In the genomic region with DNA sequence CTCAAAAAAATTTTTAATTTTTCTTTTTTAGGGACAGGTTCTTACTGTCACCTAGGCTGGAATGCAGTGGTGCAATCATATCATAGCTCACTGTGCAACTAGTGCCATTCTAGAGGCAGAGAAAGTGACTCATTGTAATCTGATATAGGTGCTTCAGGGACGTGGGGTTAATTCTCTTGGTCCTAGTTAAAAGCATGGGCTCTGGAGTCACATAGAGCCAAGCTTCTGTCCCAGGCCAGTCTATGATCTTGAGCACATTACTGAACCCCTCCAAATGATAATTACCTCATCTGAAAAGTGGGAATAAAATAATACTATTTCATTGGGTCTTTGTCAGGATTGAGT, we compare ENCODE assay signal across 10 cellular contexts. TPM values are rescaled to one million over a fixed set of nuclear protein-coding genes. Genes with fewer than 3 reads are reported as not detected.
DNase-seq lines count a peak whose midpoint lies in the region; ATAC-seq, FAIRE-seq and TF ChIP-seq lines count a peak whose summit lies in the region.
"Had no signal": no experiment of that assay in that cellular context is flagged by ENCODE, and none has a peak within 500 bp of the region (broad histone marks: within the 10 kb centered on the region; RNA-seq: fewer than 3 reads in every experiment).

No MANE protein-coding gene starts in this region.

- ATAC-seq in GM21447 (IDR thresholded peaks at IDR 0.05; ENCODE audit: unreplicated experiment): no peak

- H2AFZ ChIP-seq in SK-N-SH (ENCODE audit: low read depth) (no peak overlapping the region), keratinocyte (ENCODE audit: control insufficient read depth, low read length) (no peak overlapping the region)

- peaks cover 11% of the 10 kb centered on the region for H3F3A ChIP-seq in SK-N-SH (replicated peaks; ENCODE audit: insufficient read depth)

- WGBS in SK-N-SH (ENCODE audit: low lambda C conversion rate): 0% methylated on average over 1 of the region's 1 CpG

- peak overlapping the region; percentile 71; the same call in 1 of the 2 replicates for H3K4me2 ChIP-seq in SK-N-SH
- peak overlapping the region; percentile 81 for H3K4me2 ChIP-seq in keratinocyte (ENCODE audit: control insufficient read depth, extremely low read depth, insufficient read depth, low read depth, low read length)

- H3K9me3 ChIP-seq in SK-N-SH (no peaks in the 10 kb centered on the region), keratinocyte (ENCODE audit: control insufficient read depth, low read depth, low read length) (no peaks in the 10 kb centered on the region)
- H3K9me3 ChIP-seq: HAP-1 had no signal

- peaks cover 37% of the 10 kb centered on the region for H3K79me2 ChIP-seq in SK-N-SH (ENCODE audit: insufficient read depth)
- H3K79me2 ChIP-seq in keratinocyte (ENCODE audit: control insufficient read depth, insufficient read depth, low read length): peaks cover 39% of the 10 kb centered on the region

- no peak for TF ChIP-seq EP300 in SK-N-SH (IDR thresholded peaks at IDR 0.05; ENCODE audit: borderline replicate concordance in 1 of 2, low read depth in 1 of 2, low read length in 1 of 2)

- CTCF ChIA-PET in SK-N-SH (lab: Yijun Ruan, JAX): interaction anchor here (1.4 kb wide), 1 partner anchor 41 kb away, joined by 5 read pairs; no protein-coding TSS in a partner anchor

- dilution Hi-C loops in keratinocyte (cut with MboI; ENCODE audit: extremely low pct_ligation_motif_present, low sequenced_read_pairs): no loop called here

- TF ChIP-seq CTCF in AG10803 (conservative IDR thresholded peaks at IDR 0.05; ENCODE audit: low read length): no peak
- TF ChIP-seq CTCF in SK-N-SH (IDR thresholded peaks at IDR 0.05): no peak
- no peak for TF ChIP-seq CTCF in keratinocyte (optimal IDR thresholded peaks at IDR 0.05 in 1 of 3, IDR thresholded peaks at IDR 0.05 in 1 of 3, conservative IDR thresholded peaks at IDR 0.05 in 1 of 3; ENCODE audit: extremely low read depth in 1 of 3, insufficient read depth in 2 of 3, low read length in 3 of 3)
- TF ChIP-seq CTCF in GM13976 (IDR thresholded peaks at IDR 0.05; ENCODE audit: borderline replicate concordance, control extremely low read depth, extremely low read depth, insufficient read depth, missing control alignments): no peak

- no peaks in the 10 kb centered on the region for H3K9me2 ChIP-seq in SK-N-SH

- H3K9ac ChIP-seq in SK-N-SH: no peak overlapping the region
- H3K9ac ChIP-seq in keratinocyte (ENCODE audit: control insufficient read depth, extremely low read depth, insufficient read depth, low read length): no peak overlapping the region

- peak; percentile 25 for DNase-seq in AG10803 (ENCODE audit: low read depth)
- DNase-seq in HS-27A (ENCODE audit: low read depth): peak; percentile 30
- DNase-seq in SK-N-SH: no peak
- no peak for DNase-seq in keratinocyte (ENCODE audit: low read depth, low spot score)
- DNase-seq in GM13976 (ENCODE audit: low spot score): no peak
- DNase-seq in stimulated activated CD4-positive, alpha-beta T cell treated with anti-CD3 and anti-CD28 coated beads, Interleukin-4, amount 100 ng/mL, for 24 hours: no peak
- DNase-seq in stimulated activated CD8-positive, alpha-beta memory T cell treated with anti-CD3 and anti-CD28 coated beads, Interleukin-4, amount 100 ng/mL, for 48 hours: no peak
- DNase-seq: NCI-H526 treated with DMSO at 0.1 percent for 48 hours had no signal

- H3K27ac ChIP-seq in SK-N-SH (ENCODE audit: low read depth in 2 of 2, low read length in 1 of 2) (no peak overlapping the region), keratinocyte (ENCODE audit: control insufficient read depth, insufficient read depth, low read length) (peak overlapping the region; percentile 77)

- in situ Hi-C loops in GM13976 (cut with MboI; ENCODE audit: low sequenced_read_pairs, unreplicated experiment): no loop called here

- H3K27me3 ChIP-seq in SK-N-SH (ENCODE audit: insufficient read depth) (no peaks in the 10 kb centered on the region), keratinocyte (ENCODE audit: control insufficient read depth, extremely low read depth, insufficient read depth, low read length) (no peaks in the 10 kb centered on the region)

- POLR2A ChIA-PET in SK-N-SH (lab: Yijun Ruan, JAX): no interaction called here

- peaks cover 3% of the 10 kb centered on the region for H3K9me1 ChIP-seq in keratinocyte (ENCODE audit: control insufficient read depth, extremely low read depth, insufficient read depth, low read length)

- peaks cover 20% of the 10 kb centered on the region for H4K20me1 ChIP-seq in SK-N-SH (ENCODE audit: insufficient read depth)
- H4K20me1 ChIP-seq in keratinocyte (ENCODE audit: control insufficient read depth, extremely low read depth, insufficient read depth, low read length): no peaks in the 10 kb centered on the region

- no peak for FAIRE-seq in keratinocyte (lab: Jason Lieb, UNC)

- H3K4me1 ChIP-seq in SK-N-SH (ENCODE audit: control insufficient read depth in 1 of 2, insufficient read depth in 2 of 2, low read depth in 1 of 2, low read length in 1 of 2) (peaks cover 16 to 17% of the 10 kb centered on the region in 2 experiments), keratinocyte (ENCODE audit: control insufficient read depth, extremely low read depth, insufficient read depth, low read length) (peaks cover 48% of the 10 kb centered on the region)

- H3K4me3 ChIP-seq in AG10803 (ENCODE audit: low read length): no peak overlapping the region
- no peak overlapping the region for H3K4me3 ChIP-seq in SK-N-SH (ENCODE audit: low read depth in 2 of 2, low read length in 1 of 2)
- no peak overlapping the region for H3K4me3 ChIP-seq in keratinocyte (ENCODE audit: control insufficient read depth in 2 of 3, extremely low read depth in 1 of 3, insufficient read depth in 2 of 3, low read depth in 1 of 3, low read length in 3 of 3)

- H3K36me3 ChIP-seq in SK-N-SH (replicated peaks in 1 of 2; ENCODE audit: control insufficient read depth in 1 of 2, insufficient read depth in 2 of 2, low read length in 1 of 2) (peaks cover 0 to 33% of the 10 kb centered on the region in 2 experiments), keratinocyte (ENCODE audit: control insufficient read depth in 2 of 2, extremely low read depth in 1 of 2, insufficient read depth in 2 of 2, low read length in 2 of 2) (peaks cover 21 to 28% of the 10 kb centered on the region in 2 experiments)

- no peak for TF ChIP-seq RAD21 in SK-N-SH (IDR thresholded peaks at IDR 0.05; ENCODE audit: low read length)

TF ChIP-seq in SK-N-SH, 30 proteins besides CTCF, POLR2A, EP300 and RAD21 (continues in another document):
- TF ChIP-seq FOSL2 (IDR thresholded peaks at IDR 0.05; ENCODE audit: borderline replicate concordance, low read depth): peak; percentile 63; the same call in 1 of the 2 replicates

RNA-seq across cellular contexts. Expression of gene ADIPOR1, which starts 1.1 kb away (rescaled TPM):
- polyA plus RNA-seq in SK-N-SH (2012; rRNA removed) (82.2 and 125 TPM in 2 replicates), keratinocyte (223 to 336 TPM (median 260 TPM) in 3 replicates)
- 88.3 and 113 TPM in 2 replicates for polyA plus RNA-seq in SK-N-SH (2012; cell fraction: cytosol; rRNA removed)
- 28.7 and 53.3 TPM in 2 replicates for polyA plus RNA-seq in SK-N-SH (2012; cell fraction: nucleus; rRNA removed)
- 70.4 TPM for polyA plus RNA-seq in keratinocyte (2011; ENCODE audit: low read depth)
- polyA plus RNA-seq in keratinocyte (2011; cell fraction: cytosol; rRNA removed): 311 and 372 TPM in 2 replicates
- 146 and 152 TPM in 2 replicates for polyA plus RNA-seq in keratinocyte (2011; cell fraction: nucleus; rRNA removed)
- 121 and 228 TPM in 2 replicates for polyA plus RNA-seq in keratinocyte (2012; ENCODE audit: low replicate concordance)
- 244 to 467 TPM (median 333 TPM) in 3 replicates for polyA minus RNA-seq in keratinocyte
- 320 TPM for polyA minus RNA-seq in keratinocyte (2011; cell fraction: cytosol; rRNA and poly(A)+ RNA removed)
- polyA minus RNA-seq in keratinocyte (2011; cell fraction: nucleus; rRNA and poly(A)+ RNA removed): 60.1 and 94.5 TPM in 2 replicates

RNA-seq across cellular contexts. Expression of gene CYB5R1, which starts 7.8 kb away (rescaled TPM):
- 27.5 and 29.1 TPM in 2 replicates for polyA plus RNA-seq in SK-N-SH (2012; rRNA removed)
- polyA plus RNA-seq in SK-N-SH (2012; cell fraction: cytosol; rRNA removed): 25.2 and 29.3 TPM in 2 replicates
- polyA plus RNA-seq in SK-N-SH (2012; cell fraction: nucleus; rRNA removed): 40.3 and 47.4 TPM in 2 replicates
- 199 to 336 TPM (median 232 TPM) in 3 replicates for polyA plus RNA-seq in keratinocyte
- 186 TPM for polyA plus RNA-seq in keratinocyte (2011; ENCODE audit: low read depth)
- 251 and 266 TPM in 2 replicates for polyA plus RNA-seq in keratinocyte (2011; cell fraction: cytosol; rRNA removed)
- 527 and 532 TPM in 2 replicates for polyA plus RNA-seq in keratinocyte (2011; cell fraction: nucleus; rRNA removed)
- 177 and 371 TPM in 2 replicates for polyA plus RNA-seq in keratinocyte (2012; ENCODE audit: low replicate concordance)
- 97.4 to 240 TPM (median 168 TPM) in 3 replicates for polyA minus RNA-seq in keratinocyte
- polyA minus RNA-seq in keratinocyte (2011; cell fraction: cytosol; rRNA and poly(A)+ RNA removed): 159 TPM
- polyA minus RNA-seq in keratinocyte (2011; cell fraction: nucleus; rRNA and poly(A)+ RNA removed): 206 and 253 TPM in 2 replicates

RNA-seq across cellular contexts. Expression of gene KLHL12, which starts 32.2 kb away (rescaled TPM):
- polyA plus RNA-seq in SK-N-SH (2012; rRNA removed): 22.6 and 33.0 TPM in 2 replicates
- polyA plus RNA-seq in SK-N-SH (2012; cell fraction: cytosol; rRNA removed): 28.9 and 30.0 TPM in 2 replicates
- polyA plus RNA-seq in SK-N-SH (2012; cell fraction: nucleus; rRNA removed): 27.2 and 43.9 TPM in 2 replicates
- 26.4 to 32.3 TPM (median 28.6 TPM) in 3 replicates for polyA plus RNA-seq in keratinocyte
- polyA plus RNA-seq in keratinocyte (2011; ENCODE audit: low read depth): 34.5 TPM
- 17.5 and 30.2 TPM in 2 replicates for polyA plus RNA-seq in keratinocyte (2011; cell fraction: cytosol; rRNA removed)
- polyA plus RNA-seq in keratinocyte (2011; cell fraction: nucleus; rRNA removed): 30.2 and 36.0 TPM in 2 replicates
- polyA plus RNA-seq in keratinocyte (2012; ENCODE audit: low replicate concordance): 14.5 and 20.5 TPM in 2 replicates
- 22.4 to 36.2 TPM (median 31.7 TPM) in 3 replicates for polyA minus RNA-seq in keratinocyte
- polyA minus RNA-seq in keratinocyte (2011; cell fraction: cytosol; rRNA and poly(A)+ RNA removed): 15.5 TPM
- polyA minus RNA-seq in keratinocyte (2011; cell fraction: nucleus; rRNA and poly(A)+ RNA removed): 13.5 and 19.1 TPM in 2 replicates

RNA-seq across cellular contexts. Expression of gene TMEM183A, which starts 47.9 kb away (rescaled TPM):
- polyA plus RNA-seq in SK-N-SH (2012; rRNA removed) (47.9 and 62.2 TPM in 2 replicates), keratinocyte (87.4 to 91.8 TPM (median 88.2 TPM) in 3 replicates)
- 43.9 and 55.4 TPM in 2 replicates for polyA plus RNA-seq in SK-N-SH (2012; cell fraction: cytosol; rRNA removed)
- polyA plus RNA-seq in SK-N-SH (2012; cell fraction: nucleus; rRNA removed): 70.0 and 98.7 TPM in 2 replicates
- polyA plus RNA-seq in keratinocyte (2011; ENCODE audit: low read depth): 34.0 TPM
- polyA plus RNA-seq in keratinocyte (2011; cell fraction: cytosol; rRNA removed): 88.9 and 91.5 TPM in 2 replicates
- 62.8 and 67.7 TPM in 2 replicates for polyA plus RNA-seq in keratinocyte (2011; cell fraction: nucleus; rRNA removed)
- polyA plus RNA-seq in keratinocyte (2012; ENCODE audit: low replicate concordance): 48.0 and 50.4 TPM in 2 replicates
- 96.0 to 123 TPM (median 119 TPM) in 3 replicates for polyA minus RNA-seq in keratinocyte
- 58.3 TPM for polyA minus RNA-seq in keratinocyte (2011; cell fraction: cytosol; rRNA and poly(A)+ RNA removed)
- 16.4 and 30.5 TPM in 2 replicates for polyA minus RNA-seq in keratinocyte (2011; cell fraction: nucleus; rRNA and poly(A)+ RNA removed)

Comparison
In these comparisons a context has a peak if more than half of its experiments do, and no peak if none do; other contexts are left out.
1. DNase-seq: peak in AG10803 (single experiment) and HS-27A (single experiment); none in SK-N-SH (single experiment), keratinocyte (single experiment), GM13976 (single experiment), stimulated activated CD4-positive, alpha-beta T cell treated with anti-CD3 and anti-CD28 coated beads, Interleukin-4, amount 100 ng/mL, for 24 hours (single experiment) and stimulated activated CD8-positive, alpha-beta memory T cell treated with anti-CD3 and anti-CD28 coated beads, Interleukin-4, amount 100 ng/mL, for 48 hours (single experiment).